In genomic region chr7:18306696-18307095, GRCh38 we compare ENCODE assay signal across 19 cellular contexts.
"Had no signal": no experiment of that assay in that cellular context is flagged by ENCODE, and none has a peak within 500 bp of the region (broad histone marks: within the 10 kb centered on the region; RNA-seq: fewer than 3 reads in every experiment).

No MANE protein-coding gene starts in this region.

- H3K4me2 ChIP-seq: KMS-11, SK-N-SH had no signal

- H3K9ac ChIP-seq: KMS-11, SK-N-SH had no signal

- H3K27ac ChIP-seq: KMS-11 had no signal

- DNase-seq: Kasumi-1, MM.1S, NCI-H1092 treated with DMSO at 0.1 percent for 48 hours, NCI-H1417, NCI-H1436 treated with DMSO at 0.1 percent for 48 hours, NCI-H1694, NCI-H187 treated with DMSO at 0.1 percent for 48 hours, NCI-H2029 treated with DMSO at 0.1 percent for 48 hours, NCI-H2171 treated with DMSO at 0.1 percent for 48 hours, NCI-H345, NCI-H446 treated with DMSO at 0.1 percent for 48 hours, NCI-H524, NCI-H526 treated with DMSO at 0.1 percent for 48 hours, NCI-H748 treated with DMSO at 0.1 percent for 48 hours, Right ventricle myocardium superior, RPMI8226, SK-N-SH had no signal

- H3K9me3 ChIP-seq: SK-N-SH had no signal

- FAIRE-seq: RCC 7860 had no signal
